ENCODE assay signal across 8 cellular contexts in the genomic region with DNA sequence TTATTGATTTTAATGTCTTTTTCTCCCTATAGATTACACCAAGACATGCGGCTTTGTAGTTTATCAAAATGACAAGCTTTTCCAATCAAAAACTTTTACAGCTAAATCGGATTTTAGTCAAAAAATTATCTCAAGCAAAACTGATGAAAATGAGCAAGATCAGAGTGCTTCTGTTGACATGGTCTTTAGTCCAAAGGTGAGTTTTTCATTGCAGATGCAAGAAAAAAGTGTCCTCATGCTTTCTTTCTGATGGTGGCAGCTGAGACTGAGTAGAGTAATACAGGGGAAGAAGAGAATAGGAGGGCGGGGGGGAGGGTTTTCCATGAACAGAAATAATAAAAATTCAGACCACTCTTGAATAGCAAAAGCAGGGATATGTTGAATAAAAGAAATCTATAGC. TPM values are rescaled to one million over a fixed set of nuclear protein-coding genes. Genes with fewer than 3 reads are reported as not detected.
"Had no signal": no experiment of that assay in that cellular context is flagged by ENCODE, and none has a peak within 500 bp of the region (broad histone marks: within the 10 kb centered on the region; RNA-seq: fewer than 3 reads in every experiment).

No MANE protein-coding gene starts in this region.

- H3K4me3 ChIP-seq: K562 had no signal

- DNase-seq: IMR-90, KBM-7, KG1 had no signal

- H3K27ac ChIP-seq: HL-60 had no signal

- ATAC-seq: K562 had no signal

- FAIRE-seq: HTR-8/SVneo, K562 had no signal

RNA-seq across cellular contexts. Expression of a gene that starts 36.5 kb away (rescaled TPM):
- total RNA-seq: HT1080, IMR-90, K562 had no signal
- polyA plus RNA-seq: IgD-negative memory B cell, IMR-90 had no signal
